Comparison of ENCODE assay signal across 13 cellular contexts in genomic region chr14:44895716-44896115, GRCh38.
DNase-seq lines count a peak whose midpoint lies in the region; ATAC-seq, FAIRE-seq and TF ChIP-seq lines count a peak whose summit lies in the region.
"Had no signal": no experiment of that assay in that cellular context is flagged by ENCODE, and none has a peak within 500 bp of the region (broad histone marks: within the 10 kb centered on the region; RNA-seq: fewer than 3 reads in every experiment).

No MANE protein-coding gene starts in this region.

- no peak for TF ChIP-seq POLR2A in endothelial cell of umbilical vein (IDR thresholded peaks at IDR 0.05; ENCODE audit: low read depth, low read length)

- POLR2A ChIA-PET in endothelial cell of umbilical vein (lab: Charles Lee), result no interaction called here

- DNase-seq in AG08396 (ENCODE audit: low spot score), result peak; percentile 81
- no peak for DNase-seq in endothelial cell of umbilical vein (ENCODE audit: low read depth, low spot score)
- no peak for DNase-seq in NCI-H1105 treated with DMSO at 0.1 percent for 48 hours (lab: John Stamatoyannopoulos, UW)
- no peak for DNase-seq in ascending aorta (ENCODE audit: low spot score in 2 of 2)
- no peak for DNase-seq in GM13976 (ENCODE audit: low spot score)
- DNase-seq in activated T-cell treated with anti-CD3 and anti-CD28 coated beads, Interleukin-2, amount 50 U/mL, for 4 hours, result no peak
- DNase-seq: activated naive CD4-positive, alpha-beta T cell treated with Interleukin-2 at 50 U/mL for 16 hours; effector CD4-positive, alpha-beta T cell had no signal

- H3K36me3 ChIP-seq in endothelial cell of umbilical vein (ENCODE audit: control insufficient read depth in 2 of 2, extremely low read depth in 1 of 2, insufficient read depth in 2 of 2, low read length in 2 of 2) (no peaks in the 10 kb centered on the region), ascending aorta (peaks cover 0 to 3% of the 10 kb centered on the region in 2 donors)
- H3K36me3 ChIP-seq: neural progenitor cell had no signal

- H3K27ac ChIP-seq in endothelial cell of umbilical vein (ENCODE audit: insufficient read depth, low read depth, low read length), result no peak overlapping the region
- no peak overlapping the region for H3K27ac ChIP-seq in ascending aorta
- H3K27ac ChIP-seq: neural progenitor cell had no signal

- TF ChIP-seq CTCF in endothelial cell of umbilical vein (IDR thresholded peaks at IDR 0.05; ENCODE audit: extremely low read depth in 1 of 2, insufficient read depth in 1 of 2, low read depth in 1 of 2, low read length in 2 of 2) (no peak), nephron (IDR thresholded peaks at IDR 0.05; ENCODE audit: unreplicated experiment in 3 of 3) (no peak), ascending aorta (IDR thresholded peaks at IDR 0.05) (no peak), GM13976 (IDR thresholded peaks at IDR 0.05; ENCODE audit: borderline replicate concordance, control extremely low read depth, extremely low read depth, insufficient read depth, missing control alignments) (no peak)

- no peak for ATAC-seq in activated T-cell treated with anti-CD3 and anti-CD28 coated beads, Interleukin-2, amount 50 U/mL, for 4 hours

- no peaks in the 10 kb centered on the region for H3K36me3 Mint-ChIP-seq in IgD-negative memory B cell
- peaks cover 10% of the 10 kb centered on the region for H3K36me3 Mint-ChIP-seq in nephron (ENCODE audit: low read depth)
- no peaks in the 10 kb centered on the region for H3K36me3 Mint-ChIP-seq in activated T-cell treated with anti-CD3 and anti-CD28 coated beads, Interleukin-2, amount 50 U/mL, for 4 hours (ENCODE audit: insufficient read depth)
- H3K36me3 Mint-ChIP-seq: neural progenitor cell had no signal

- no peak overlapping the region for H3K9ac ChIP-seq in endothelial cell of umbilical vein (replicated peaks; ENCODE audit: extremely low read depth, insufficient read depth, low read length)
- H3K9ac ChIP-seq: neural progenitor cell had no signal

- no peaks in the 10 kb centered on the region for H4K20me1 ChIP-seq in endothelial cell of umbilical vein (replicated peaks; ENCODE audit: control insufficient read depth, extremely low read depth, insufficient read depth, low read length)

- H3K4me1 Mint-ChIP-seq in IgD-negative memory B cell, result peaks cover 6 to 16% (median 13%) of the 10 kb centered on the region in 3 donors
- H3K4me1 Mint-ChIP-seq in nephron, result peaks cover 13% of the 10 kb centered on the region
- H3K4me1 Mint-ChIP-seq in activated T-cell treated with anti-CD3 and anti-CD28 coated beads, Interleukin-2, amount 50 U/mL, for 4 hours (ENCODE audit: low read depth), result peaks cover 16% of the 10 kb centered on the region

- dilution Hi-C loops in endothelial cell of umbilical vein (cut with MboI; ENCODE audit: extremely low pct_ligation_motif_present, low sequenced_read_pairs), result no loop called here

- no peak overlapping the region for H3K4me2 ChIP-seq in endothelial cell of umbilical vein (ENCODE audit: insufficient read depth, low read length)
- H3K4me2 ChIP-seq: neural progenitor cell had no signal

- H3K27me3 ChIP-seq in endothelial cell of umbilical vein (ENCODE audit: control insufficient read depth in 2 of 2, insufficient read depth in 2 of 2, low read length in 2 of 2) (no peaks in the 10 kb centered on the region), ascending aorta (no peaks in the 10 kb centered on the region)
- H3K27me3 ChIP-seq: neural progenitor cell had no signal

- peak overlapping the region in 1 of 4 donors; percentile 62 for H3K4me3 Mint-ChIP-seq in IgD-negative memory B cell
- H3K4me3 Mint-ChIP-seq in nephron, result peak overlapping the region; percentile 32 to 74 (median 56)
- H3K4me3 Mint-ChIP-seq in activated T-cell treated with anti-CD3 and anti-CD28 coated beads, Interleukin-2, amount 50 U/mL, for 4 hours, result no peak overlapping the region
- H3K4me3 Mint-ChIP-seq: activated CD4-positive, alpha-beta T cell treated with anti-CD3 and anti-CD28 coated beads, Interleukin-2, amount 10 ng/mL, durations not matched to agents 24 days and 14 days; neural progenitor cell had no signal

- CTCF ChIA-PET in endothelial cell of umbilical vein (lab: Charles Lee), result no interaction called here

- H3K9me3 ChIP-seq in endothelial cell of umbilical vein (replicated peaks; ENCODE audit: control insufficient read depth, insufficient read depth, low read length) (no peaks in the 10 kb centered on the region), ascending aorta (no peaks in the 10 kb centered on the region)

- intact Hi-C loops in endothelial cell of umbilical vein (cut with micrococcal nuclease), result loop anchor here (5.0 kb wide), 1 partner anchor 187 kb away; the partner anchor contains the start of gene PRPF39
- intact Hi-C loops in ascending aorta (cut with DNase I), result loop anchor here (5.0 kb wide), 2 partner anchors 187 to 357 kb away; partner anchors contain the start of genes MIS18BP1 and PRPF39

- FAIRE-seq in endothelial cell of umbilical vein (lab: Jason Lieb, UNC), result no peak

- peaks cover 2 to 6% (median 4%) of the 10 kb centered on the region in 3 donors for H3K9me3 Mint-ChIP-seq in IgD-negative memory B cell
- H3K9me3 Mint-ChIP-seq in nephron, result peaks cover 9% of the 10 kb centered on the region
- H3K9me3 Mint-ChIP-seq in activated T-cell treated with anti-CD3 and anti-CD28 coated beads, Interleukin-2, amount 50 U/mL, for 4 hours, result no peaks in the 10 kb centered on the region

- peaks cover 1% of the 10 kb centered on the region for H3K27me3 Mint-ChIP-seq in IgD-negative memory B cell
- no peaks in the 10 kb centered on the region for H3K27me3 Mint-ChIP-seq in nephron (ENCODE audit: low read depth)
- no peaks in the 10 kb centered on the region for H3K27me3 Mint-ChIP-seq in activated T-cell treated with anti-CD3 and anti-CD28 coated beads, Interleukin-2, amount 50 U/mL, for 4 hours (ENCODE audit: low read depth)
- H3K27me3 Mint-ChIP-seq: activated CD4-positive, alpha-beta T cell treated with anti-CD3 and anti-CD28 coated beads, Interleukin-2, amount 10 ng/mL, durations not matched to agents 24 days and 14 days; stimulated activated naive CD8-positive, alpha-beta T cell treated with anti-CD3 and anti-CD28 coated beads, Interleukin-15, Interleukin-2, amounts not matched to agents 100 ng/mL and 50 ng/mL, for 24 hours had no signal

- in situ Hi-C loops in GM13976 (cut with MboI; ENCODE audit: low sequenced_read_pairs, unreplicated experiment), result no loop called here

- no peak overlapping the region for H2AFZ ChIP-seq in endothelial cell of umbilical vein (ENCODE audit: low read depth, low read length)

- no peaks in the 10 kb centered on the region for H3K79me2 ChIP-seq in endothelial cell of umbilical vein (ENCODE audit: control insufficient read depth, insufficient read depth, low read length)

- H3K4me3 ChIP-seq in endothelial cell of umbilical vein (replicated peaks in 1 of 3; ENCODE audit: insufficient read depth in 1 of 3, low read depth in 1 of 3, low read length in 3 of 3) (no peak overlapping the region), ascending aorta (no peak overlapping the region)
- H3K4me3 ChIP-seq: neural progenitor cell had no signal

- H3K9me1 ChIP-seq in endothelial cell of umbilical vein (replicated peaks; ENCODE audit: control insufficient read depth, extremely low read depth, insufficient read depth, low read length), result no peaks in the 10 kb centered on the region

- H3K4me1 ChIP-seq in endothelial cell of umbilical vein (ENCODE audit: control insufficient read depth, extremely low read depth, insufficient read depth, low read length) (peaks cover 12% of the 10 kb centered on the region), ascending aorta (peaks cover 0 to 13% of the 10 kb centered on the region in 2 donors)

- BruUV-seq in endothelial cell of umbilical vein (replicated peaks; lab: Mats Ljungman, UMichigan), result no TSS peak

- H3K27ac Mint-ChIP-seq in IgD-negative memory B cell (peak overlapping the region in 2 of 3 donors; percentile 47 to 61), nephron (peak overlapping the region in 1 of 3 experiments; percentile 55)
- H3K27ac Mint-ChIP-seq: activated CD4-positive, alpha-beta T cell treated with anti-CD3 and anti-CD28 coated beads, Interleukin-2, amount 10 ng/mL, durations not matched to agents 24 days and 14 days; neural progenitor cell; stimulated activated naive CD8-positive, alpha-beta T cell treated with anti-CD3 and anti-CD28 coated beads, Interleukin-15, Interleukin-2, amounts not matched to agents 100 ng/mL and 50 ng/mL, for 24 hours had no signal

TF ChIP-seq in endothelial cell of umbilical vein, 7 proteins besides CTCF, POLR2A, EP300 and RAD21:
- no peak for TF ChIP-seq EZH2 (IDR thresholded peaks at IDR 0.05; ENCODE audit: borderline replicate concordance, low read depth, low read length, severe bottlenecking)
- TF ChIP-seq FOS (IDR thresholded peaks at IDR 0.05; ENCODE audit: borderline replicate concordance, insufficient read depth, low read length), result peak; percentile 13
TF ChIP-seq in endothelial cell of umbilical vein: peak in this region for 1.
